1 cellular context compared by ENCODE assay signal in the genomic region with DNA sequence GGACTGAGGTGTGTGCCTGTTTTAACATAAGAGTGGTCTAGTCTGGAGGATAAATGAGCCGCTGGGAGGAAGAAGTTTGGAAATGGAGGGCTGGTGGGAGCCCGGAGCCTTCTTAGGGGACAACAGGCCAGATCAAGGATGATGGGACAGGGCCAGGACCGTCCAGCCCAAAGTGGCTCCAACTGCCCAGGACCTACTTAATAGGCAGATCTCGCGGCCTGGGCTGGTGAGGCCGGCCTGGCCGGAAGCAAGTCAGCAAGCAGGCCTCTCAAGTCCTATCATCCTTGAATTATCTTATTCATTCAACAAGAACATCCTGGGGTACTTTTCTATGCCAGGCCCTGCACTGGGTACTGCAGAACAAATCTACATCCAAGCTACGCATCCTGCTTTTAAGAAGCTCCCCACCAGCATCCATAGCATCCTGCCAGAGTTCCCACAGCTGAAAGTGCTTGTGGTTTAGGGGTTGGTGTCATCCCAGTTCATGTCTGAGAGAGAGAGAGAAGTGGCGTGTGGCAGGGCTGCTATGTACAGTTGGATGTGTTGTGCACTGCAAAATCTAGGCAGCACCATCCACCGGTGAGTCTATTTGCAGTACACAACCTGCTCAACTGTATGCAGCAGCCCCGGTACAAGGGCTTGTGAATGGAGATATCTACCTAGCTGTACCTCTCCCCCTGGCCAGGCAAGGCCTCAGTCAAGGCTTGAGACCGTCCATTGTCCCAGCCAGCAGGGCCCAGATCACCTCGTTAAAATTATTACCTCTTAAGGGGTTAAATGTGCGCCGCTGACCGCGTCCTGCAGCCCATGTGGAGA.
TF ChIP-seq lines count a peak whose summit lies in the region.

No MANE protein-coding gene starts in this region.

TF ChIP-seq in A549, 52 proteins besides CTCF, POLR2A, EP300 and RAD21 (continued from another document):
- TF ChIP-seq HMGXB4 (CRISPR knock-in tag; IDR thresholded peaks at IDR 0.05; ENCODE audit: borderline replicate concordance) (no peak), BHLHE40 (IDR thresholded peaks at IDR 0.05; ENCODE audit: low read depth, low read length) (no peak)
